ENCODE assay signal across 16 cellular contexts in the genomic region with DNA sequence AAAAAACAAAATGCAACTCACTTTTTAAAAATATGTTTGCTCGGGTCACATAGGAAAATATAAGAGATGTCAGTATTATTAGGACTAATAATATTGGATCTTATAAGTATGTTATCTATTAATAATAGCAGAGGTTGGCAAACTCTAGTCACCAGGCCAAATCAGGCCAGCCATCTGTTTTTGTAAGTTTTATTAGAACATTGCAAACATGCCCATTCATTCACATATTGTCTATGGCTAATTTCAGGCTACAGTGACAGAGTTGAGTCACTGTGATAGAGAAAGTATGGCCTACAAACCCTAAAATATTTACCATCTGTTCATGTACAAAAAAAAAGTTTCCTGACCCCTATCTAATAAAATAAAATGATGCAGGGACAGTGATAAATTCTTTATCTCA.
"Had no signal": no experiment of that assay in that cellular context is flagged by ENCODE, and none has a peak within 500 bp of the region (broad histone marks: within the 10 kb centered on the region; RNA-seq: fewer than 3 reads in every experiment).

No MANE protein-coding gene starts in this region.

- H3K36me3 ChIP-seq: spleen, tibial nerve, upper lobe of right lung had no signal

- H3K27ac ChIP-seq: hepatocyte, spleen, testis, upper lobe of right lung had no signal

- H2AFZ ChIP-seq: hepatocyte had no signal

- H3K79me2 ChIP-seq: hepatocyte had no signal

- DNase-seq: cortex of kidney; dorsolateral prefrontal cortex; effector CD8-positive, alpha-beta T cell; natural killer cell; spleen; stimulated activated CD4-positive, alpha-beta T cell treated with anti-CD3 and anti-CD28 coated beads, Interleukin-15, amount 100 ng/mL, for 24 hours; stimulated activated CD4-positive, alpha-beta T cell treated with anti-CD3 and anti-CD28 coated beads, Interleukin-1b, Interleukin-23, amount 100 ng/mL, for 48 hours; stimulated activated CD4-positive, alpha-beta T cell treated with anti-CD3 and anti-CD28 coated beads, Interleukin-4, amount 100 ng/mL, for 4 hours; stimulated activated naive B cell treated with anti-CD40 and anti-IgM and Interleukin-4, amounts not matched to agents 10 μg/mL and 1 μg/mL and 100 μg/mL, for 72 hours; stimulated activated naive CD8-positive, alpha-beta T cell treated with anti-CD3 and anti-CD28 coated beads, Interleukin-15, amount 100 ng/mL, for 72 hours; testis; upper lobe of right lung had no signal

- ATAC-seq: esophagus mucosa; mucosa of descending colon; natural killer cell; stimulated activated naive B cell treated with anti-CD40 and anti-IgM and Interleukin-4, amounts not matched to agents 10 μg/mL and 1 μg/mL and 100 μg/mL, for 72 hours; stimulated activated naive CD8-positive, alpha-beta T cell treated with anti-CD3 and anti-CD28 coated beads, Interleukin-15, amount 100 ng/mL, for 72 hours; upper lobe of right lung had no signal

- H3K27me3 ChIP-seq: hepatocyte, spleen, testis, tibial nerve, upper lobe of right lung had no signal

- H3K4me2 ChIP-seq: hepatocyte had no signal

- H3K4me3 ChIP-seq: hepatocyte, mucosa of descending colon, spleen, testis, tibial nerve, upper lobe of right lung had no signal

- H3K9me3 ChIP-seq: mucosa of descending colon, testis, tibial nerve, upper lobe of right lung had no signal

- H3K4me1 ChIP-seq: spleen, testis, tibial nerve, upper lobe of right lung had no signal
